ENCODE assay signal across 23 cellular contexts in the genomic region with DNA sequence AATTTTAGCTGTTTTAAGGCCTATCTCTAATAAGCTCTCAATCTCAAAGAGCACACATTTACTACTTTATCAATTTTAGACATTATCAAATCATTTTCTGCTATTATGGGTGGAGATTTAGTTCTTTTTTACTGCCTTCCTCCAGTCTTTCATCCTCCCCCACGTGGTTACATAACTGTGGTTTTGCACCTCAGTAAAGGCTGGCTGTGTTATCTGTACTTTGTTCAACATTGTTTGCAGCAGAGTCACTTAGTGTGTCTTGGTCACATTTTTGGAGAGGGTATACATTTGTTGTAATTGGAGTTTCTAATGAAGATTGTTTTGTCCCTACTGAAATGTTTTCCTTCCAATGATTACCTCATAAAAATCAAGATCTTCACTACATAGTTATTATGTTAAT.
"Had no signal": no experiment of that assay in that cellular context is flagged by ENCODE, and none has a peak within 500 bp of the region (broad histone marks: within the 10 kb centered on the region; RNA-seq: fewer than 3 reads in every experiment).

No MANE protein-coding gene starts in this region.

- H3K36me3 Mint-ChIP-seq: activated naive CD4-positive, alpha-beta T cell treated with anti-CD3 and anti-CD28 coated beads, Interleukin-2, amount 10 ng/mL, durations not matched to agents 7 days and 5 days; immature natural killer cell; naive thymus-derived CD4-positive, alpha-beta T cell; neural progenitor cell had no signal

- H3K36me3 ChIP-seq: neural progenitor cell, upper lobe of right lung had no signal

- H3K27me3 Mint-ChIP-seq: activated naive CD4-positive, alpha-beta T cell treated with anti-CD3 and anti-CD28 coated beads, Interleukin-2, amount 10 ng/mL, durations not matched to agents 7 days and 5 days; naive thymus-derived CD4-positive, alpha-beta T cell had no signal

- H3K9ac ChIP-seq: neural progenitor cell had no signal

- H3K27ac Mint-ChIP-seq: activated naive CD4-positive, alpha-beta T cell treated with anti-CD3 and anti-CD28 coated beads, Interleukin-2, amount 10 ng/mL, durations not matched to agents 7 days and 5 days; immature natural killer cell; neural progenitor cell; T-helper 1 cell treated with Interleukin-12 subunit alpha and Interleukin-12 subunit beta and Interleukin-4 antibody, amounts not matched to agents 30 μg/mL and 1 μg/mL, for 36 hours had no signal

- FAIRE-seq: colon had no signal

- H3K9me3 ChIP-seq: upper lobe of right lung had no signal

- DNase-seq: activated CD4-positive, alpha-beta T cell treated with anti-CD3 and anti-CD28 coated beads for 4 hours; activated CD4-positive, alpha-beta T cell treated with anti-CD3 and anti-CD28 coated beads, Interleukin-2, amount 50 U/mL, for 48 hours; activated CD4-positive, CD25-positive, alpha-beta regulatory T cell; activated CD8-positive, alpha-beta memory T cell treated with anti-CD3 and anti-CD28 coated beads, Interleukin-2, amount 50 U/mL, for 48 hours; activated naive CD4-positive, alpha-beta T cell treated with anti-CD3 and anti-CD28 coated beads, Interleukin-2, amount 10 ng/mL, durations not matched to agents 7 days and 5 days; activated T-cell treated with anti-CD3 and anti-CD28 coated beads, Interleukin-2, amount 50 U/mL, for 4 hours; amygdala; effector memory CD4-positive, alpha-beta T cell; foreskin keratinocyte; glutamatergic neuron; immature natural killer cell; naive thymus-derived CD4-positive, alpha-beta T cell; posterior cingulate gyrus; retina; stimulated activated CD4-positive, alpha-beta T cell treated with anti-CD3 and anti-CD28 coated beads, Interleukin-4, amount 100 ng/mL, for 24 hours; stimulated activated naive CD4-positive, alpha-beta T cell treated with Interleukin-2 at 50 U/mL for 16 hours; T1000; upper lobe of right lung had no signal

- ATAC-seq: activated T-cell treated with anti-CD3 and anti-CD28 coated beads, Interleukin-2, amount 50 U/mL, for 4 hours; foreskin keratinocyte; naive thymus-derived CD4-positive, alpha-beta T cell; upper lobe of right lung had no signal

- H3K79me2 ChIP-seq: hepatocyte had no signal

- H3K4me2 ChIP-seq: hepatocyte, neural progenitor cell had no signal

- H3K4me1 ChIP-seq: foreskin keratinocyte, neural progenitor cell, upper lobe of right lung had no signal

- H3K27ac ChIP-seq: foreskin keratinocyte, hepatocyte, neural progenitor cell, upper lobe of right lung had no signal

- H3K4me1 Mint-ChIP-seq: activated naive CD4-positive, alpha-beta T cell treated with anti-CD3 and anti-CD28 coated beads, Interleukin-2, amount 10 ng/mL, durations not matched to agents 7 days and 5 days; immature natural killer cell; naive thymus-derived CD4-positive, alpha-beta T cell; neural progenitor cell had no signal

- H3K4me3 Mint-ChIP-seq: activated naive CD4-positive, alpha-beta T cell treated with anti-CD3 and anti-CD28 coated beads, Interleukin-2, amount 10 ng/mL, durations not matched to agents 7 days and 5 days; activated T-cell treated with anti-CD3 and anti-CD28 coated beads, Interleukin-2, amount 50 U/mL, for 4 hours; immature natural killer cell; naive thymus-derived CD4-positive, alpha-beta T cell; neural progenitor cell; T-helper 1 cell treated with Interleukin-12 subunit alpha and Interleukin-12 subunit beta and Interleukin-4 antibody, amounts not matched to agents 30 μg/mL and 1 μg/mL, for 36 hours had no signal

- H2AFZ ChIP-seq: hepatocyte, neural progenitor cell had no signal

- H3K4me3 ChIP-seq: hepatocyte, lung, neural progenitor cell, upper lobe of right lung had no signal

- H3K27me3 ChIP-seq: hepatocyte, neural progenitor cell, upper lobe of right lung had no signal
